ENCODE assay signal across 30 cellular contexts in the genomic region with DNA sequence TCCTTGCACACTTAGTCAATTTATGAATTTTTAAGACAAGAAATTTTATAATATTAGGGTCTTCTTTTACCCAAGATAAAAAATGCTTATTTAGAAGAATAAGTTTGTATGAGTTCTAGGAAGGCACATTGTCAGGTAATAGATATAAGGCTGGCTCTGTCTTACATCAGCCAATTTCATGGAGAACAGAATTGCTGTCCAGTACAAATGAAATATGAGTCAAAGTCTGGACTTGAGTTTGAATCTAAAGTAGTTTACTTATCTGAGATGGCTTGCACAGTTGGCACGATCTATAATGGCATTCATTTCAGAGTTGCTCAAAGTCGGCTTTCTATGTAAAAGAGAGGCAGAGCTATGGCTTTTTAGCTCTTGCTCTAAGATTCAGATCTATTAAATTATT.
A peak's percentile ranks its signal among the peaks of the same experiment; 100 is the strongest.
DNase-seq lines count a peak whose midpoint lies in the region; ATAC-seq and TF ChIP-seq lines count a peak whose summit lies in the region.
"Had no signal": no experiment of that assay in that cellular context is flagged by ENCODE, and none has a peak within 500 bp of the region (broad histone marks: within the 10 kb centered on the region; RNA-seq: fewer than 3 reads in every experiment).

No MANE protein-coding gene starts in this region.

- ATAC-seq in psoas muscle (peak; percentile 50 to 83 (median 54)), gastrocnemius medialis (peak; percentile 78 to 79), HG03457 (IDR thresholded peaks at IDR 0.05; ENCODE audit: unreplicated experiment) (no peak), GM19455 (IDR thresholded peaks at IDR 0.05; ENCODE audit: unreplicated experiment) (no peak)
- ATAC-seq: A549; CD8-positive, alpha-beta T cell had no signal

- H3K27ac ChIP-seq in psoas muscle (peak overlapping the region; percentile 44), gastrocnemius medialis (peak overlapping the region; percentile 25 to 52 (median 32))
- H3K27ac ChIP-seq: 22Rv1; A549; BLaER1; BLaER1 treated with 17β-estradiol and CSF1 and Interleukin-3, amounts not matched to agents 10 nM and 100 nM; C4-2B had no signal

- H3K4me1 ChIP-seq in psoas muscle (peaks cover 13% of the 10 kb centered on the region), gastrocnemius medialis (peaks cover 9 to 12% of the 10 kb centered on the region in 2 donors)
- H3K4me1 ChIP-seq: A549; BE2C; BLaER1; BLaER1 treated with 17β-estradiol and CSF1 and Interleukin-3, amounts not matched to agents 10 nM and 100 nM; Caco-2 had no signal

- intact Hi-C loops in psoas muscle (cut with DNase I) = no loop called here
- intact Hi-C loops in gastrocnemius medialis (cut with DNase I; ENCODE audit: low total_unique reads) = no loop called here

- DNase-seq in astrocyte of the hippocampus (ENCODE audit: low read depth, low spot score) = peak; percentile 26
- DNase-seq in fibroblast of the aortic adventitia (ENCODE audit: low read depth) = peak; percentile 37
- DNase-seq in psoas muscle = no peak
- no peak for DNase-seq in gastrocnemius medialis
- DNase-seq in activated T-cell treated with anti-CD3 and anti-CD28 coated beads for 4 hours = no peak
- DNase-seq in NOMO-1 treated with DMSO at 0.1 percent for 48 hours (lab: John Stamatoyannopoulos, UW; ENCODE audit: unreplicated experiment) = no peak
- DNase-seq: 8988T; ACHN; AML-193; BE2C; C1 segment of cervical spinal cord; Caco-2; Calu3; CD4-positive, alpha-beta memory T cell; CD4-positive, alpha-beta T cell; CD4-positive, CD25-positive, alpha-beta regulatory T cell; CD8-positive, alpha-beta memory T cell; CD8-positive, alpha-beta T cell; DMS 273 treated with DMSO at 0.1 percent for 48 hours; DMS79; DMS79 treated with DMSO at 0.1 percent for 48 hours; DND-41; EL had no signal

- no peak for TF ChIP-seq POLR2A in gastrocnemius medialis (IDR thresholded peaks at IDR 0.05)

- H3K36me3 ChIP-seq in psoas muscle (ENCODE audit: insufficient read depth in 1 of 2, low read depth in 1 of 2) = no peaks in the 10 kb centered on the region
- H3K36me3 ChIP-seq in gastrocnemius medialis = no peaks in the 10 kb centered on the region
- H3K36me3 ChIP-seq: BE2C had no signal

- H3K9me3 ChIP-seq in psoas muscle (no peaks in the 10 kb centered on the region), gastrocnemius medialis (no peaks in the 10 kb centered on the region)
- H3K9me3 ChIP-seq: A549, BE2C, BLaER1, Caco-2 had no signal

- 22 to 47% (median 34%) methylated on average over 2 of the region's 2 CpGs for WGBS in psoas muscle, 3 donors

- H3K4me3 ChIP-seq in fibroblast of the aortic adventitia (ENCODE audit: low read depth, low read length) (no peak overlapping the region), psoas muscle (no peak overlapping the region), gastrocnemius medialis (no peak overlapping the region)
- H3K4me3 ChIP-seq: A549; BLaER1; BLaER1 treated with 17β-estradiol and CSF1 and Interleukin-3, amounts not matched to agents 10 nM and 100 nM had no signal

- in situ Hi-C loops in gastrocnemius medialis (cut with MboI; ENCODE audit: low sequenced_read_pairs in 4 of 4) = no loop called here

- H3K27me3 ChIP-seq in psoas muscle (ENCODE audit: insufficient read depth in 3 of 3, low read length in 2 of 3) (no peaks in the 10 kb centered on the region), gastrocnemius medialis (no peaks in the 10 kb centered on the region)
- H3K27me3 ChIP-seq: BE2C; BLaER1; BLaER1 treated with 17β-estradiol and CSF1 and Interleukin-3, amounts not matched to agents 10 nM and 100 nM had no signal

- TF ChIP-seq CTCF in fibroblast of the aortic adventitia (IDR thresholded peaks at IDR 0.05; ENCODE audit: insufficient read depth, low read length) (no peak), psoas muscle (IDR thresholded peaks at IDR 0.05) (no peak), gastrocnemius medialis (IDR thresholded peaks at IDR 0.05 in 4 of 5, conservative IDR thresholded peaks at IDR 0.05 in 1 of 5) (no peak)

Comparison
In these comparisons a context has a peak if more than half of its experiments do, and no peak if none do; other contexts are left out.
1. DNase-seq: peak in astrocyte of the hippocampus (single experiment) and fibroblast of the aortic adventitia (single experiment); none in psoas muscle (0 of 2), gastrocnemius medialis (0 of 2), activated T-cell treated with anti-CD3 and anti-CD28 coated beads for 4 hours (single experiment) and NOMO-1 treated with DMSO at 0.1 percent for 48 hours (single experiment).
2. ATAC-seq: peak in psoas muscle (4 of 4) and gastrocnemius medialis (2 of 2); none in HG03457 (single experiment) and GM19455 (single experiment).